In the genomic region with DNA sequence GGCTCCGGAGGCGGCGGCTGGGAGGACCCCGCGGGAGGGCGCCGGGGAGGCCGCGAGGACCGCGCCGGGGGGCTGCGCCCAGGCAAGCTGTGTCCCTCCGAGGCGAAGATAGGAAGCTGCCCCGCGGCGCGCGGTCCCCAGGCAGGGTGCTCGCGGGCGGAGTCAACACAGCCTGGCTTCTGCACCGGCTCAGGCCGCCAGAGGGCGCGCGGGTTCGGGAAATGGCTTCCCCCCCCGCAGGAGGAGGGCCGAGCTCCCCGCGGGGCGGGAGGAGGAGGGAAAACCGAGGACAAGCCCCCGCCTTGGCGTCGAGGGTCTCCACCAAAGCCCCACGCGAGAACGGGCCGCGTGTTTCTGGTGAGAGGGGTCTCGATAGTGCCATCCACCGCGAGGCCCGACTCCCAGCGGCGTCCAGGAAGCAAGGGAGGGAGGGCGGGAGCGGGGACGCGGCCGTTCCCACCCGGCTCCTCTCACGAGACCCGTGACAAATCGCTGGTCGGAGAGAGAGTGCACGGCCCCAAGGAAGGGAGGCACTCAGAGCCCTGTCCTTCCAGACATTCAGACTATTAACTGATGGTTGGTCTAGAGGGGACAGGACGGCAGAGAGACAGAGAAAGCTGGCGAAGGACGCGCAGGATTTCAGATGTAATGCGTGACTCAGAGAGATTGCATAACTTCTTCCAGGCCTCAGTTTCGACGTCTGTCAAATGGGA, we compare ENCODE assay signal across 1 cellular context.
TF ChIP-seq lines count a peak whose summit lies in the region.

No MANE protein-coding gene starts in this region.

TF ChIP-seq in GM12878, 131 proteins besides CTCF, POLR2A, EP300 and RAD21 (continued from another document and continues in another):
- TF ChIP-seq YBX1 (IDR thresholded peaks at IDR 0.05) (no peak), HDAC6 (IDR thresholded peaks at IDR 0.05; ENCODE audit: unreplicated experiment) (no peak), LARP7 (IDR thresholded peaks at IDR 0.05) (peak; percentile 91), RAD51 (IDR thresholded peaks at IDR 0.05) (no peak), SUPT20H (IDR thresholded peaks at IDR 0.05; ENCODE audit: borderline replicate concordance, control insufficient read depth, low read depth, low read length) (no peak), NR2F1 (conservative IDR thresholded peaks at IDR 0.05) (0 out of 2 replicates have a peak, but pooled peaks have one; percentile 35), TARDBP (IDR thresholded peaks at IDR 0.05; ENCODE audit: borderline replicate concordance) (no peak), BCL11A (IDR thresholded peaks at IDR 0.05; ENCODE audit: low read depth, low read length) (no peak), RUNX3 (IDR thresholded peaks at IDR 0.05; ENCODE audit: low read length) (peak; percentile 13; the same call in 1 of the 2 replicates), PML (IDR thresholded peaks at IDR 0.05; ENCODE audit: low read length) (no peak), TCF7 (IDR thresholded peaks at IDR 0.05; ENCODE audit: borderline replicate concordance) (no peak), ZSCAN29 (IDR thresholded peaks at IDR 0.05) (no peak), POLR2AphosphoS2 (IDR thresholded peaks at IDR 0.05; ENCODE audit: low read depth, low read length) (no peak), MTA3 (IDR thresholded peaks at IDR 0.05; ENCODE audit: borderline replicate concordance, low read length) (no peak), ASH2L (IDR thresholded peaks at IDR 0.05; ENCODE audit: borderline replicate concordance, low read depth) (no peak), NRF1 (conservative IDR thresholded peaks at IDR 0.05; ENCODE audit: low read depth, low read length) (no peak), FOS (IDR thresholded peaks at IDR 0.05; ENCODE audit: borderline replicate concordance, extremely low read depth, insufficient read length) (no peak), NFXL1 (IDR thresholded peaks at IDR 0.05; ENCODE audit: borderline replicate concordance) (0 out of 2 replicates have a peak, but pooled peaks have one; percentile 37), MTA2 (IDR thresholded peaks at IDR 0.05; ENCODE audit: low read depth) (no peak), MEF2B (IDR thresholded peaks at IDR 0.05; ENCODE audit: partially characterized antibody, poor library complexity, severe bottlenecking) (no peak), HDAC2 (IDR thresholded peaks at IDR 0.05) (no peak), KLF5 (IDR thresholded peaks at IDR 0.05; ENCODE audit: partially characterized antibody) (no peak), ZNF207 (IDR thresholded peaks at IDR 0.05; ENCODE audit: borderline replicate concordance) (peak; percentile 73; the same call in 1 of the 2 replicates), FOXM1 (IDR thresholded peaks at IDR 0.05; ENCODE audit: low read depth, low read length) (no peak), ESRRA (IDR thresholded peaks at IDR 0.05; ENCODE audit: low read length) (no peak), SMAD5 (IDR thresholded peaks at IDR 0.05; ENCODE audit: low read depth) (no peak), CHD1 (IDR thresholded peaks at IDR 0.05; ENCODE audit: low read depth, low read length) (no peak), BRCA1 (IDR thresholded peaks at IDR 0.05; ENCODE audit: low read depth, low read length) (no peak), FOXK2 (IDR thresholded peaks at IDR 0.05) (no peak), NR2C2 (IDR thresholded peaks at IDR 0.05; ENCODE audit: borderline replicate concordance, control insufficient read depth, insufficient read length, low read depth) (no peak), STAT3 (IDR thresholded peaks at IDR 0.05; ENCODE audit: low read depth, low read length) (no peak), JUNB (IDR thresholded peaks at IDR 0.05) (no peak), SMC3 (IDR thresholded peaks at IDR 0.05; ENCODE audit: borderline replicate concordance, low read length) (peak; percentile 91), ATF7 (IDR thresholded peaks at IDR 0.05; ENCODE audit: low read depth) (no peak), POLR2AphosphoS5 (IDR thresholded peaks at IDR 0.05; ENCODE audit: low read length) (no peak), SMARCA5 (IDR thresholded peaks at IDR 0.05) (peak; percentile 97)
- TF ChIP-seq, protein P1, sequence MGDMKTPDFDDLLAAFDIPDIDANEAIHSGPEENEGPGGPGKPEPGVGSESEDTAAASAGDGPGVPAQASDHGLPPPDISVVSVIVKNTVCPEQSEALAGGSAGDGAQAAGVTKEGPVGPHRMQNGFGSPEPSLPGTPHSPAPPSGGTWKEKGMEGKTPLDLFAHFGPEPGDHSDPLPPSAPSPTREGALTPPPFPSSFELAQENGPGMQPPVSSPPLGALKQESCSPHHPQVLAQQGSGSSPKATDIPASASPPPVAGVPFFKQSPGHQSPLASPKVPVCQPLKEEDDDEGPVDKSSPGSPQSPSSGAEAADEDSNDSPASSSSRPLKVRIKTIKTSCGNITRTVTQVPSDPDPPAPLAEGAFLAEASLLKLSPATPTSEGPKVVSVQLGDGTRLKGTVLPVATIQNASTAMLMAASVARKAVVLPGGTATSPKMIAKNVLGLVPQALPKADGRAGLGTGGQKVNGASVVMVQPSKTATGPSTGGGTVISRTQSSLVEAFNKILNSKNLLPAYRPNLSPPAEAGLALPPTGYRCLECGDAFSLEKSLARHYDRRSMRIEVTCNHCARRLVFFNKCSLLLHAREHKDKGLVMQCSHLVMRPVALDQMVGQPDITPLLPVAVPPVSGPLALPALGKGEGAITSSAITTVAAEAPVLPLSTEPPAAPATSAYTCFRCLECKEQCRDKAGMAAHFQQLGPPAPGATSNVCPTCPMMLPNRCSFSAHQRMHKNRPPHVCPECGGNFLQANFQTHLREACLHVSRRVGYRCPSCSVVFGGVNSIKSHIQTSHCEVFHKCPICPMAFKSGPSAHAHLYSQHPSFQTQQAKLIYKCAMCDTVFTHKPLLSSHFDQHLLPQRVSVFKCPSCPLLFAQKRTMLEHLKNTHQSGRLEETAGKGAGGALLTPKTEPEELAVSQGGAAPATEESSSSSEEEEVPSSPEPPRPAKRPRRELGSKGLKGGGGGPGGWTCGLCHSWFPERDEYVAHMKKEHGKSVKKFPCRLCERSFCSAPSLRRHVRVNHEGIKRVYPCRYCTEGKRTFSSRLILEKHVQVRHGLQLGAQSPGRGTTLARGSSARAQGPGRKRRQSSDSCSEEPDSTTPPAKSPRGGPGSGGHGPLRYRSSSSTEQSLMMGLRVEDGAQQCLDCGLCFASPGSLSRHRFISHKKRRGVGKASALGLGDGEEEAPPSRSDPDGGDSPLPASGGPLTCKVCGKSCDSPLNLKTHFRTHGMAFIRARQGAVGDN (IDR thresholded peaks at IDR 0.05), result 0 out of 2 replicates have a peak, but pooled peaks have one; percentile 43
- TF ChIP-seq, protein P2, sequence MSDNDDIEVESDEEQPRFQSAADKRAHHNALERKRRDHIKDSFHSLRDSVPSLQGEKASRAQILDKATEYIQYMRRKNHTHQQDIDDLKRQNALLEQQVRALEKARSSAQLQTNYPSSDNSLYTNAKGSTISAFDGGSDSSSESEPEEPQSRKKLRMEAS (IDR thresholded peaks at IDR 0.05; ENCODE audit: low read depth, low read length), result no peak; the same call in 1 of the 2 replicates
- TF ChIP-seq, protein P3, sequence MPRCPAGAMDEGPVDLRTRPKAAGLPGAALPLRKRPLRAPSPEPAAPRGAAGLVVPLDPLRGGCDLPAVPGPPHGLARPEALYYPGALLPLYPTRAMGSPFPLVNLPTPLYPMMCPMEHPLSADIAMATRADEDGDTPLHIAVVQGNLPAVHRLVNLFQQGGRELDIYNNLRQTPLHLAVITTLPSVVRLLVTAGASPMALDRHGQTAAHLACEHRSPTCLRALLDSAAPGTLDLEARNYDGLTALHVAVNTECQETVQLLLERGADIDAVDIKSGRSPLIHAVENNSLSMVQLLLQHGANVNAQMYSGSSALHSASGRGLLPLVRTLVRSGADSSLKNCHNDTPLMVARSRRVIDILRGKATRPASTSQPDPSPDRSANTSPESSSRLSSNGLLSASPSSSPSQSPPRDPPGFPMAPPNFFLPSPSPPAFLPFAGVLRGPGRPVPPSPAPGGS (IDR thresholded peaks at IDR 0.05; ENCODE audit: borderline replicate concordance, insufficient read depth, low read depth, low read length, poor library complexity, severe bottlenecking), result no peak
- TF ChIP-seq, protein P4, sequence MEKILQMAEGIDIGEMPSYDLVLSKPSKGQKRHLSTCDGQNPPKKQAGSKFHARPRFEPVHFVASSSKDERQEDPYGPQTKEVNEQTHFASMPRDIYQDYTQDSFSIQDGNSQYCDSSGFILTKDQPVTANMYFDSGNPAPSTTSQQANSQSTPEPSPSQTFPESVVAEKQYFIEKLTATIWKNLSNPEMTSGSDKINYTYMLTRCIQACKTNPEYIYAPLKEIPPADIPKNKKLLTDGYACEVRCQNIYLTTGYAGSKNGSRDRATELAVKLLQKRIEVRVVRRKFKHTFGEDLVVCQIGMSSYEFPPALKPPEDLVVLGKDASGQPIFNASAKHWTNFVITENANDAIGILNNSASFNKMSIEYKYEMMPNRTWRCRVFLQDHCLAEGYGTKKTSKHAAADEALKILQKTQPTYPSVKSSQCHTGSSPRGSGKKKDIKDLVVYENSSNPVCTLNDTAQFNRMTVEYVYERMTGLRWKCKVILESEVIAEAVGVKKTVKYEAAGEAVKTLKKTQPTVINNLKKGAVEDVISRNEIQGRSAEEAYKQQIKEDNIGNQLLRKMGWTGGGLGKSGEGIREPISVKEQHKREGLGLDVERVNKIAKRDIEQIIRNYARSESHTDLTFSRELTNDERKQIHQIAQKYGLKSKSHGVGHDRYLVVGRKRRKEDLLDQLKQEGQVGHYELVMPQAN (conservative IDR thresholded peaks at IDR 0.05), result peak; percentile 66; the same call in 1 of the 2 replicates
- TF ChIP-seq, protein P5, sequence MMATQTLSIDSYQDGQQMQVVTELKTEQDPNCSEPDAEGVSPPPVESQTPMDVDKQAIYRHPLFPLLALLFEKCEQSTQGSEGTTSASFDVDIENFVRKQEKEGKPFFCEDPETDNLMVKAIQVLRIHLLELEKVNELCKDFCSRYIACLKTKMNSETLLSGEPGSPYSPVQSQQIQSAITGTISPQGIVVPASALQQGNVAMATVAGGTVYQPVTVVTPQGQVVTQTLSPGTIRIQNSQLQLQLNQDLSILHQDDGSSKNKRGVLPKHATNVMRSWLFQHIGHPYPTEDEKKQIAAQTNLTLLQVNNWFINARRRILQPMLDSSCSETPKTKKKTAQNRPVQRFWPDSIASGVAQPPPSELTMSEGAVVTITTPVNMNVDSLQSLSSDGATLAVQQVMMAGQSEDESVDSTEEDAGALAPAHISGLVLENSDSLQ (IDR thresholded peaks at IDR 0.05), result no peak
- TF ChIP-seq, protein P6, sequence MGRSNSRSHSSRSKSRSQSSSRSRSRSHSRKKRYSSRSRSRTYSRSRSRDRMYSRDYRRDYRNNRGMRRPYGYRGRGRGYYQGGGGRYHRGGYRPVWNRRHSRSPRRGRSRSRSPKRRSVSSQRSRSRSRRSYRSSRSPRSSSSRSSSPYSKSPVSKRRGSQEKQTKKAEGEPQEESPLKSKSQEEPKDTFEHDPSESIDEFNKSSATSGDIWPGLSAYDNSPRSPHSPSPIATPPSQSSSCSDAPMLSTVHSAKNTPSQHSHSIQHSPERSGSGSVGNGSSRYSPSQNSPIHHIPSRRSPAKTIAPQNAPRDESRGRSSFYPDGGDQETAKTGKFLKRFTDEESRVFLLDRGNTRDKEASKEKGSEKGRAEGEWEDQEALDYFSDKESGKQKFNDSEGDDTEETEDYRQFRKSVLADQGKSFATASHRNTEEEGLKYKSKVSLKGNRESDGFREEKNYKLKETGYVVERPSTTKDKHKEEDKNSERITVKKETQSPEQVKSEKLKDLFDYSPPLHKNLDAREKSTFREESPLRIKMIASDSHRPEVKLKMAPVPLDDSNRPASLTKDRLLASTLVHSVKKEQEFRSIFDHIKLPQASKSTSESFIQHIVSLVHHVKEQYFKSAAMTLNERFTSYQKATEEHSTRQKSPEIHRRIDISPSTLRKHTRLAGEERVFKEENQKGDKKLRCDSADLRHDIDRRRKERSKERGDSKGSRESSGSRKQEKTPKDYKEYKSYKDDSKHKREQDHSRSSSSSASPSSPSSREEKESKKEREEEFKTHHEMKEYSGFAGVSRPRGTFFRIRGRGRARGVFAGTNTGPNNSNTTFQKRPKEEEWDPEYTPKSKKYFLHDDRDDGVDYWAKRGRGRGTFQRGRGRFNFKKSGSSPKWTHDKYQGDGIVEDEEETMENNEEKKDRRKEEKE (IDR thresholded peaks at IDR 0.05), result no peak; the same call in 1 of the 2 replicates
- TF ChIP-seq, protein P7, sequence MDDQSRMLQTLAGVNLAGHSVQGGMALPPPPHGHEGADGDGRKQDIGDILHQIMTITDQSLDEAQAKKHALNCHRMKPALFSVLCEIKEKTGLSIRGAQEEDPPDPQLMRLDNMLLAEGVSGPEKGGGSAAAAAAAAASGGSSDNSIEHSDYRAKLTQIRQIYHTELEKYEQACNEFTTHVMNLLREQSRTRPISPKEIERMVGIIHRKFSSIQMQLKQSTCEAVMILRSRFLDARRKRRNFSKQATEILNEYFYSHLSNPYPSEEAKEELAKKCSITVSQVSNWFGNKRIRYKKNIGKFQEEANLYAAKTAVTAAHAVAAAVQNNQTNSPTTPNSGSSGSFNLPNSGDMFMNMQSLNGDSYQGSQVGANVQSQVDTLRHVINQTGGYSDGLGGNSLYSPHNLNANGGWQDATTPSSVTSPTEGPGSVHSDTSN (IDR thresholded peaks at IDR 0.05; ENCODE audit: insufficient replicate concordance, low read depth, low read length), result no peak
- TF ChIP-seq, protein P8, sequence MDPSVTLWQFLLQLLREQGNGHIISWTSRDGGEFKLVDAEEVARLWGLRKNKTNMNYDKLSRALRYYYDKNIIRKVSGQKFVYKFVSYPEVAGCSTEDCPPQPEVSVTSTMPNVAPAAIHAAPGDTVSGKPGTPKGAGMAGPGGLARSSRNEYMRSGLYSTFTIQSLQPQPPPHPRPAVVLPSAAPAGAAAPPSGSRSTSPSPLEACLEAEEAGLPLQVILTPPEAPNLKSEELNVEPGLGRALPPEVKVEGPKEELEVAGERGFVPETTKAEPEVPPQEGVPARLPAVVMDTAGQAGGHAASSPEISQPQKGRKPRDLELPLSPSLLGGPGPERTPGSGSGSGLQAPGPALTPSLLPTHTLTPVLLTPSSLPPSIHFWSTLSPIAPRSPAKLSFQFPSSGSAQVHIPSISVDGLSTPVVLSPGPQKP (IDR thresholded peaks at IDR 0.05; ENCODE audit: low read depth, low read length), result no peak
